In the genomic region with DNA sequence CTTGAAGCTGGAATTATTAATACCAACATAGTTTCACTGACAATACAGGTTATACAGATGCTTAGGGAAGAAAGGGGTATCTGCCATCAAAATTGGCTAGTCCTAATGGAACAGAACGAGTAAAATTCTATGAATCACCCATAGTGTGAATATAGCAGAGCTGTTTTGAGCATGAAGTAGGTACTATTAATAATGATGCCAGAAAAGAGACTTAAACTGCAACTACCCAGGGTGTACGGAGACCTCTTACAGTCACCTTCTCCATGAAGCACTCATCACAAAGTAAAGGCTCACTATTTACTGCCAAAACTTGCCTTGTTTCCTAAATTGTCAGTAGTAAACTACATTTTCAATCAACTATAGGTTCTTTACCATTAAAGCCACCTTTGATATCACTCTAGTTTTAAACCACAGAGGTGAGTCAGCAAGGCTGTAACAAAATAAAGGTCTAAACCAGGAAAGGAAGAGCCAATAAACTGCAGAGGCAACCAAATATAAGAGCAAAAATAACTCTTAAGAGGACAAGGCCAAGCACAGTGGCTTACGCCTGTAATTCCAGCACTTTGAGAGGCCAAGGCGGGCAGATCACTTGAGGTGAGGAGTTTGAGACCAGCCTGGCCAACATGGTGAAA, we compare ENCODE assay signal across 15 cellular contexts.
DNase-seq lines count a peak whose midpoint lies in the region; ATAC-seq and TF ChIP-seq lines count a peak whose summit lies in the region.
"Had no signal": no experiment of that assay in that cellular context is flagged by ENCODE, and none has a peak within 500 bp of the region (broad histone marks: within the 10 kb centered on the region; RNA-seq: fewer than 3 reads in every experiment).

No MANE protein-coding gene starts in this region.

- TF ChIP-seq POLR2A in esophagus squamous epithelium (IDR thresholded peaks at IDR 0.05): no peak

- ATAC-seq in activated naive CD4-positive, alpha-beta T cell treated with anti-CD3 and anti-CD28 coated beads, Interleukin-2, amount 50 U/mL, for 72 hours: peak; percentile 43 to 94
- ATAC-seq in thoracic aorta (ENCODE audit: insufficient number of reproducible peaks, low FRiP score, low read depth): peak; percentile 45
- no peak for ATAC-seq in GM21390 (IDR thresholded peaks at IDR 0.05; ENCODE audit: unreplicated experiment)

- H3K9me3 Mint-ChIP-seq in activated naive CD4-positive, alpha-beta T cell treated with anti-CD3 and anti-CD28 coated beads, Interleukin-2, amount 50 U/mL, for 72 hours: peaks cover 3% of the 10 kb centered on the region in 2 donors

- H3K27me3 ChIP-seq in esophagus squamous epithelium: no peaks in the 10 kb centered on the region
- no peaks in the 10 kb centered on the region for H3K27me3 ChIP-seq in thoracic aorta (replicated peaks; ENCODE audit: insufficient read depth)
- H3K27me3 ChIP-seq: tibial nerve had no signal

- H3K9me3 ChIP-seq in esophagus squamous epithelium (no peaks in the 10 kb centered on the region), thoracic aorta (peaks cover 7% of the 10 kb centered on the region)

- no peak for DNase-seq in activated naive CD4-positive, alpha-beta T cell treated with anti-CD3 and anti-CD28 coated beads, Interleukin-2, amount 50 U/mL, for 72 hours (ENCODE audit: low spot score in 2 of 2)
- DNase-seq in activated naive CD4-positive, alpha-beta T cell treated with anti-CD3 and anti-CD28 coated beads, Interleukin-2, amount 50 U/mL, for 16 hours: no peak
- DNase-seq in RPMI7951 (ENCODE audit: low read depth): peak; percentile 5
- DNase-seq in esophagus squamous epithelium (lab: John Stamatoyannopoulos, UW): no peak
- DNase-seq in thoracic aorta (ENCODE audit: low spot score): no peak
- no peak for DNase-seq in NCI-H82 (lab: John Stamatoyannopoulos, UW)
- DNase-seq in COLO668 (lab: John Stamatoyannopoulos, UW; ENCODE audit: unreplicated experiment): no peak
- DNase-seq: activated CD8-positive, alpha-beta memory T cell treated with anti-CD3 and anti-CD28 coated beads, Interleukin-2, amount 50 U/mL, for 48 hours; amygdala; DMS153; MV-4-11 had no signal

- no peaks in the 10 kb centered on the region for H3K36me3 ChIP-seq in esophagus squamous epithelium
- no peaks in the 10 kb centered on the region for H3K36me3 ChIP-seq in thoracic aorta

- H3K4me1 ChIP-seq in esophagus squamous epithelium (peaks cover 8 to 49% (median 18%) of the 10 kb centered on the region in 3 donors), thoracic aorta (ENCODE audit: control insufficient read depth in 1 of 2, low read depth in 2 of 2) (peaks cover 27 to 52% of the 10 kb centered on the region in 2 donors)
- H3K4me1 ChIP-seq: parathyroid adenoma had no signal

- H3K27ac ChIP-seq in esophagus squamous epithelium (peak overlapping the region in 3 of 4 donors; percentile 0 to 41 (median 4)), thoracic aorta (peak overlapping the region in 1 of 2 donors; percentile 56)
- H3K27ac ChIP-seq: parathyroid adenoma, tibial nerve had no signal

- TF ChIP-seq CTCF in esophagus squamous epithelium (IDR thresholded peaks at IDR 0.05) (no peak), thoracic aorta (IDR thresholded peaks at IDR 0.05) (no peak)

- no peak overlapping the region for H3K4me3 ChIP-seq in esophagus squamous epithelium
- H3K4me3 ChIP-seq in thoracic aorta: peak overlapping the region; percentile 9
- H3K4me3 ChIP-seq: tibial nerve had no signal

- peaks cover 13 to 22% of the 10 kb centered on the region in 2 donors for H3K36me3 Mint-ChIP-seq in activated naive CD4-positive, alpha-beta T cell treated with anti-CD3 and anti-CD28 coated beads, Interleukin-2, amount 50 U/mL, for 72 hours

- no peak overlapping the region for H3K27ac Mint-ChIP-seq in activated naive CD4-positive, alpha-beta T cell treated with anti-CD3 and anti-CD28 coated beads, Interleukin-2, amount 50 U/mL, for 72 hours
- H3K27ac Mint-ChIP-seq: mesothelial cell of epicardium had no signal

- intact Hi-C loops in esophagus squamous epithelium (cut with DNase I): no loop called here

- 69 to 72% methylated on average over 4 of the region's 4 CpGs for WGBS in esophagus squamous epithelium, 2 donors
